13 cellular contexts compared by ENCODE assay signal in the genomic region with DNA sequence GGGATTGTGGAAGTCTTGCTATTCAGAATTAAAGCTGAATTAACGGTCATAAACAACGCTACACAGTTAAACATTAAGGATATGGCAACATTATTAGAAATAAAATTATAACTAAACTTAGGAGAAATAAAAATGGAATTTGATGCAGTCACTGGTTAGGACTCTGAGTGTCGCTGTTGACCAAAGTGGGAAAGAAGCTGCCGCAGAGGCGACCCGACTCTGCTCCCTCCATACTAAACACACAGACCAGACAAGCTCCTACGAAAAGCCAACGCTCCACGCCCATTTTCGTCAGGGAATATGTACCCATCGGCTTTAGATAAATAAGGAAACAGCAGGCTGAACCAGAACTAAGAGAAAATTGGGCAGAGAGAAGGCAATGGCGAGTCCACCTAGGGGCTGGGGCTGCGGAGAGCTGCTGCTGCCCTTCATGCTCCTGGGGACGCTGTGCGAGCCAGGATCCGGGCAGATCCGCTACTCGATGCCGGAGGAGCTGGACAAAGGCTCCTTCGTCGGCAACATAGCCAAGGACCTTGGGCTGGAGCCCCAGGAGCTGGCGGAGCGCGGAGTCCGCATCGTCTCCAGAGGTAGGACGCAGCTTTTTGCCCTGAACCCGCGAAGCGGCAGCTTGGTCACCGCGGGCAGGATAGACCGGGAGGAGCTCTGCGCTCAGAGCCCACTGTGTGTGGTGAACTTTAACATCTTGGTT. TPM values are rescaled to one million over a fixed set of nuclear protein-coding genes. Genes with fewer than 3 reads are reported as not detected.
A peak's percentile ranks its signal among the peaks of the same experiment; 100 is the strongest.
DNase-seq lines count a peak whose midpoint lies in the region; ATAC-seq and TF ChIP-seq lines count a peak whose summit lies in the region.
"Had no signal": no experiment of that assay in that cellular context is flagged by ENCODE, and none has a peak within 500 bp of the region (broad histone marks: within the 10 kb centered on the region; RNA-seq: fewer than 3 reads in every experiment).

A gene (plus strand): TSS at position 211 of the 709 bp plus-strand sequence. CDS start 169 bp downstream, at position 380.

- no peak for ATAC-seq in activated CD8-positive, alpha-beta T cell treated with anti-CD3 and anti-CD28 coated beads, Interleukin-2, amount 10 ng/mL, durations not matched to agents 7 days and 5 days
- no peak for ATAC-seq in activated CD8-positive, alpha-beta T cell treated with anti-CD3 and anti-CD28 coated beads for 36 hours
- no peak for ATAC-seq in HG02678 (IDR thresholded peaks at IDR 0.05; ENCODE audit: unreplicated experiment)

- CTCF ChIA-PET in activated CD8-positive, alpha-beta T cell treated with anti-CD3 and anti-CD28 coated beads, Interleukin-2, amount 10 ng/mL, durations not matched to agents 7 days and 5 days (lab: Charles Lee) = interaction anchor here (1.0 to 1.2 kb wide), 6 partner anchors 22 to 57 kb away, joined by 3 to 5 read pairs (median 3); a partner anchor contains a TSS
- CTCF ChIA-PET in activated CD8-positive, alpha-beta T cell treated with anti-CD3 and anti-CD28 coated beads for 36 hours (lab: Charles Lee) = interaction anchor here (0.8 to 2.0 kb wide), 10 partner anchors 9 to 200 kb away, joined by 3 to 8 read pairs (median 5); a partner anchor contains a TSS

- H3K4me1 Mint-ChIP-seq in activated CD8-positive, alpha-beta T cell treated with anti-CD3 and anti-CD28 coated beads, Interleukin-2, amount 10 ng/mL, durations not matched to agents 7 days and 5 days (ENCODE audit: low read depth) = peaks cover 2% of the 10 kb centered on the region
- no peaks in the 10 kb centered on the region for H3K4me1 Mint-ChIP-seq in activated CD8-positive, alpha-beta T cell treated with anti-CD3 and anti-CD28 coated beads for 36 hours (ENCODE audit: low read depth)
- H3K4me1 Mint-ChIP-seq: brain had no signal

- no peaks in the 10 kb centered on the region for H3K27me3 ChIP-seq in stomach smooth muscle (ENCODE audit: control insufficient read depth in 1 of 2, insufficient read depth in 2 of 2, low read length in 2 of 2)

- TF ChIP-seq CTCF in activated CD8-positive, alpha-beta T cell treated with anti-CD3 and anti-CD28 coated beads for 36 hours (IDR thresholded peaks at IDR 0.05) = no peak
- no peak for TF ChIP-seq CTCF in VCaP (conservative IDR thresholded peaks at IDR 0.05)

- H3K9me3 ChIP-seq in stomach smooth muscle (ENCODE audit: control insufficient read depth in 2 of 2, low read length in 2 of 2) = peaks cover 36 to 64% of the 10 kb centered on the region in 2 donors

- H3K4me3 Mint-ChIP-seq in activated CD8-positive, alpha-beta T cell treated with anti-CD3 and anti-CD28 coated beads, Interleukin-2, amount 10 ng/mL, durations not matched to agents 7 days and 5 days = peak within 1 kb of the TSS; percentile 28
- H3K4me3 Mint-ChIP-seq in activated CD8-positive, alpha-beta T cell treated with anti-CD3 and anti-CD28 coated beads for 36 hours = no peak within 1 kb of the TSS
- H3K4me3 Mint-ChIP-seq: brain had no signal

- POLR2A ChIA-PET in activated CD8-positive, alpha-beta T cell treated with anti-CD3 and anti-CD28 coated beads, Interleukin-2, amount 10 ng/mL, durations not matched to agents 7 days and 5 days (lab: Charles Lee) = no interaction called here
- POLR2A ChIA-PET in activated CD8-positive, alpha-beta T cell treated with anti-CD3 and anti-CD28 coated beads for 36 hours (lab: Charles Lee) = no interaction called here

- H3K9me3 Mint-ChIP-seq in activated CD8-positive, alpha-beta T cell treated with anti-CD3 and anti-CD28 coated beads, Interleukin-2, amount 10 ng/mL, durations not matched to agents 7 days and 5 days (ENCODE audit: insufficient read depth) = peaks cover 55% of the 10 kb centered on the region
- peaks cover 32% of the 10 kb centered on the region for H3K9me3 Mint-ChIP-seq in activated CD8-positive, alpha-beta T cell treated with anti-CD3 and anti-CD28 coated beads for 36 hours

- peaks cover 51% of the 10 kb centered on the region for H3K27me3 Mint-ChIP-seq in activated CD8-positive, alpha-beta T cell treated with anti-CD3 and anti-CD28 coated beads, Interleukin-2, amount 10 ng/mL, durations not matched to agents 7 days and 5 days (ENCODE audit: low read depth)
- peaks cover 70% of the 10 kb centered on the region for H3K27me3 Mint-ChIP-seq in activated CD8-positive, alpha-beta T cell treated with anti-CD3 and anti-CD28 coated beads for 36 hours

- no peak for DNase-seq in activated CD8-positive, alpha-beta T cell treated with anti-CD3 and anti-CD28 coated beads, Interleukin-2, amount 10 ng/mL, durations not matched to agents 7 days and 5 days
- DNase-seq in activated CD8-positive, alpha-beta T cell treated with anti-CD3 and anti-CD28 coated beads for 36 hours = no peak
- DNase-seq in cardiac septum (ENCODE audit: low spot score) (peak; percentile 49), NCI-H524 treated with DMSO at 0.1 percent for 48 hours (lab: John Stamatoyannopoulos, UW) (no peak), NCI-H82 treated with DMSO at 0.1 percent for 48 hours (lab: John Stamatoyannopoulos, UW; ENCODE audit: unreplicated experiment) (no peak)
- DNase-seq: GDM1; nucleus accumbens; stimulated activated CD4-positive, alpha-beta T cell treated with anti-CD3 and anti-CD28 coated beads, Interleukin-4, amount 100 ng/mL, for 24 hours had no signal

- no peaks in the 10 kb centered on the region for H3K36me3 ChIP-seq in stomach smooth muscle (ENCODE audit: control insufficient read depth in 2 of 2, insufficient read depth in 2 of 2, low read length in 2 of 2)

- intact Hi-C loops in activated CD8-positive, alpha-beta T cell treated with anti-CD3 and anti-CD28 coated beads for 36 hours (cut with micrococcal nuclease) = no loop called here
- intact Hi-C loops in cardiac septum (cut with DNase I) = no loop called here

- H3K36me3 Mint-ChIP-seq in activated CD8-positive, alpha-beta T cell treated with anti-CD3 and anti-CD28 coated beads, Interleukin-2, amount 10 ng/mL, durations not matched to agents 7 days and 5 days (ENCODE audit: low read depth) = peaks cover 37% of the 10 kb centered on the region
- peaks cover 24% of the 10 kb centered on the region for H3K36me3 Mint-ChIP-seq in activated CD8-positive, alpha-beta T cell treated with anti-CD3 and anti-CD28 coated beads for 36 hours (ENCODE audit: low read depth)

- peak within 1 kb of the TSS; percentile 46 for H3K27ac Mint-ChIP-seq in activated CD8-positive, alpha-beta T cell treated with anti-CD3 and anti-CD28 coated beads, Interleukin-2, amount 10 ng/mL, durations not matched to agents 7 days and 5 days
- no peak within 1 kb of the TSS for H3K27ac Mint-ChIP-seq in activated CD8-positive, alpha-beta T cell treated with anti-CD3 and anti-CD28 coated beads for 36 hours
- H3K27ac Mint-ChIP-seq: brain had no signal

- H3K4me1 ChIP-seq in stomach smooth muscle (ENCODE audit: control insufficient read depth, insufficient read depth, low read length) = no peaks in the 10 kb centered on the region

- peak within 1 kb of the TSS; percentile 52 to 56 for H3K4me3 ChIP-seq in stomach smooth muscle (ENCODE audit: low read length in 2 of 2)

- no peak within 1 kb of the TSS for H3K9ac ChIP-seq in stomach smooth muscle (ENCODE audit: low read length in 2 of 2)

- peak within 1 kb of the TSS; percentile 34 for H3K27ac ChIP-seq in VCaP
- no peak within 1 kb of the TSS for H3K27ac ChIP-seq in stomach smooth muscle (ENCODE audit: low read length)
- H3K27ac ChIP-seq: RWPE1 had no signal

RNA-seq across cellular contexts. Expression of the gene that starts here (rescaled TPM):
- total RNA-seq in activated CD8-positive, alpha-beta T cell treated with anti-CD3 and anti-CD28 coated beads, Interleukin-2, amount 10 ng/mL, durations not matched to agents 7 days and 5 days = under 1 TPM; 0.05 to 0.11 TPM
- total RNA-seq in activated CD8-positive, alpha-beta T cell treated with anti-CD3 and anti-CD28 coated beads for 36 hours = not detected
- total RNA-seq in cardiac septum = 9.7 TPM
